In the genomic region with DNA sequence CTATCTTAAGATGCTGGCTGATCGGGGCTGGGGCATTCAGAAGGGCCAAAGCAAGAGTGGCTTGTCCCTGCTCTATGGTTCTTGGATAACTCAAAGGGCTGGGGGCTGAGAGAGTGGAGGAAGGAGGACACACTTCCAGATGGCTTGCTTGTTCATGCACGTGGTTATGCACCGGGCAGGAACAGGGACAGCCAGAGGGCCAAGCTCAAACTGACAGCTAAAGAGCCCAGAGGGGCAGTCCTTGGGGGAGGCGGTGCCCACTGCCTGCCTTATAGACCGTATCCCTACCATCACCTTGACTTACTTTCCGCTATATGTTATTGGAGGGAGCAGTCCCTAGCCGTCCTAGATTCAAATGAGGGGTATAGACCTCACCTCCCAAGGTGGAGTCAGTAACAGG, we compare ENCODE assay signal across 23 cellular contexts.
"Had no signal": no experiment of that assay in that cellular context is flagged by ENCODE, and none has a peak within 500 bp of the region (broad histone marks: within the 10 kb centered on the region; RNA-seq: fewer than 3 reads in every experiment).

No MANE protein-coding gene starts in this region.

- H3K4me1 ChIP-seq: adrenal gland, Peyer's patch, SJCRH30 had no signal

- H3K4me3 ChIP-seq: adrenal gland, Peyer's patch, SJCRH30 had no signal

- H3K9ac ChIP-seq: SK-N-SH had no signal

- H3K27ac Mint-ChIP-seq: activated CD8-positive, alpha-beta T cell treated with anti-CD3 and anti-CD28 coated beads, Interleukin-2, amount 10 ng/mL, durations not matched to agents 7 days and 5 days; activated naive CD8-positive, alpha-beta T cell treated with anti-CD3 and anti-CD28 coated beads, Interleukin-2, amount 10 ng/mL, durations not matched to agents 7 days and 5 days had no signal

- H3K4me3 Mint-ChIP-seq: activated CD8-positive, alpha-beta T cell treated with anti-CD3 and anti-CD28 coated beads, Interleukin-2, amount 10 ng/mL, durations not matched to agents 7 days and 5 days; activated naive CD8-positive, alpha-beta T cell treated with anti-CD3 and anti-CD28 coated beads, Interleukin-2, amount 10 ng/mL, durations not matched to agents 7 days and 5 days had no signal

- DNase-seq: activated CD4-positive, alpha-beta T cell treated with anti-CD3 and anti-CD28 coated beads, Interleukin-2, amount 50 U/mL, for 4 hours; activated CD4-positive, CD25-positive, alpha-beta regulatory T cell; activated CD8-positive, alpha-beta memory T cell treated with anti-CD3 and anti-CD28 coated beads, Interleukin-2, amount 50 U/mL, for 48 hours; activated CD8-positive, alpha-beta T cell treated with anti-CD3 and anti-CD28 coated beads, Interleukin-2, amount 10 ng/mL, durations not matched to agents 7 days and 5 days; activated naive CD4-positive, alpha-beta T cell treated with anti-CD3 and anti-CD28 coated beads, Interleukin-2, amount 50 U/mL, for 16 hours; activated naive CD8-positive, alpha-beta T cell treated with anti-CD3 and anti-CD28 coated beads, Interleukin-2, amount 10 ng/mL, durations not matched to agents 7 days and 5 days; activated T-cell treated with anti-CD3 and anti-CD28 coated beads, Interleukin-2, amount 50 U/mL, for 1 hour; anterior cingulate cortex; central memory CD4-positive, alpha-beta T cell; NCI-H1048; NCI-H146; NCI-H187 treated with DMSO at 0.1 percent for 48 hours; NCI-H2081 treated with DMSO at 0.1 percent for 48 hours; NCI-H446; NCI-H524; Peyer's patch; Right ventricle myocardium superior; SJCRH30; SK-N-SH; T-helper 1 cell had no signal

- H3K4me1 Mint-ChIP-seq: activated naive CD8-positive, alpha-beta T cell treated with anti-CD3 and anti-CD28 coated beads, Interleukin-2, amount 10 ng/mL, durations not matched to agents 7 days and 5 days had no signal

- H3K36me3 ChIP-seq: adrenal gland, Peyer's patch, SJCRH30 had no signal

- H3K27me3 ChIP-seq: adrenal gland, Peyer's patch, SJCRH30 had no signal

- ATAC-seq: activated CD8-positive, alpha-beta T cell treated with anti-CD3 and anti-CD28 coated beads, Interleukin-2, amount 10 ng/mL, durations not matched to agents 7 days and 5 days had no signal

- H3K9me3 ChIP-seq: adrenal gland, Peyer's patch, SK-N-SH had no signal

- H3K27ac ChIP-seq: adrenal gland, Peyer's patch, RWPE1, SJCRH30, VCaP had no signal
